ENCODE assay signal across 14 cellular contexts in the genomic region with DNA sequence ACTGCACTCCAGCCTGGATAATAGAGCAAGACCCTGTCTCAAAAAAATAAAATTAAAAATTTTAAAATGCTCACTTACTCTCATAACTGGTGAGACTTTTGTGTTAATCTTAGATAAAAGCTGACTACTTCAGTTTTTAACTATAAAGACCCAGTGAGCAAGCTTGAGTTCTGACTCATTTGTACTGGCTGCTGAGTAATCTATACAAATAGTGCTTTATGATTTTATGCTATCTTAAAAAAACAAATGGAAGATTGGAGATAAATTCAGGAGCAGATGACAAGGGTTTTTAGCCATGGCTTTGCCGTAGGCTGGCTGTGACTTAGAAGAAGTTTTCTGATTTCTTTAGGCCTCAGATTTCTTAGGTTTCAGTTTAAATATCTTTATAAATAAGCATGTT. TPM values are rescaled to one million over a fixed set of nuclear protein-coding genes. Genes with fewer than 3 reads are reported as not detected.
DNase-seq lines count a peak whose midpoint lies in the region; ATAC-seq and TF ChIP-seq lines count a peak whose summit lies in the region.
"Had no signal": no experiment of that assay in that cellular context is flagged by ENCODE, and none has a peak within 500 bp of the region (broad histone marks: within the 10 kb centered on the region; RNA-seq: fewer than 3 reads in every experiment).

No MANE protein-coding gene starts in this region.

- no peaks in the 10 kb centered on the region for H3K9me3 ChIP-seq in IMR-90 (ENCODE audit: control insufficient read depth, insufficient read depth, low read length)
- H3K9me3 ChIP-seq in body of pancreas: no peaks in the 10 kb centered on the region
- H3K9me3 ChIP-seq in left lung: no peaks in the 10 kb centered on the region
- H3K9me3 ChIP-seq: lower lobe of right lung, SJSA1 had no signal

- peak overlapping the region; percentile 62 for H3K4ac ChIP-seq in IMR-90 (ENCODE audit: low read depth, low read length)

- H2AK9ac ChIP-seq in IMR-90 (replicated peaks; ENCODE audit: low read depth, low read length, poor library complexity): no peak overlapping the region

- CTCF ChIA-PET in IMR-90 (lab: Yijun Ruan, JAX): interaction anchor here (0.6 kb wide), 1 partner anchor 114 kb away, joined by 5 read pairs; no protein-coding TSS in a partner anchor

- H2BK20ac ChIP-seq in IMR-90 (ENCODE audit: low read depth, low read length): no peak overlapping the region

- H4K8ac ChIP-seq in IMR-90 (ENCODE audit: low read depth in 2 of 2, low read length in 2 of 2): peak overlapping the region in 1 of 2 experiments; percentile 65; a peak in 2 of 4 replicates

- dilution Hi-C loops in IMR-90 (cut with HindIII; ENCODE audit: low sequenced_read_pairs, unreplicated experiment): no loop called here

- TF ChIP-seq POLR2A in IMR-90 (IDR thresholded peaks at IDR 0.05; ENCODE audit: low read depth, low read length) (no peak), body of pancreas (IDR thresholded peaks at IDR 0.05) (no peak)

- H3K9ac ChIP-seq in IMR-90 (ENCODE audit: low read depth, low read length): peak overlapping the region; percentile 18; the same call in 1 of the 2 replicates

- H3K9me1 ChIP-seq in IMR-90 (ENCODE audit: insufficient read depth, low read length): peaks cover 15% of the 10 kb centered on the region

- H2BK5ac ChIP-seq in IMR-90 (ENCODE audit: low read depth, low read length, poor library complexity, severe bottlenecking): peak overlapping the region; percentile 74

- no peak overlapping the region for H2AFZ ChIP-seq in IMR-90 (replicated peaks; ENCODE audit: low read length, poor library complexity)

- H4K5ac ChIP-seq in IMR-90 (ENCODE audit: low read depth, low read length): no peak overlapping the region

- H4K91ac ChIP-seq in IMR-90 (ENCODE audit: insufficient read depth, low read depth, low read length): peak overlapping the region; percentile 19; the same call in 1 of the 2 replicates

- H3K23ac ChIP-seq in IMR-90 (ENCODE audit: low read depth, low read length): no peak overlapping the region

- DNase-seq in AG10803 (ENCODE audit: low read depth) (peak; percentile 12), IMR-90 (peak; percentile 89), body of pancreas (peak in 1 of 4 donors; percentile 14), left lung (no peak), cortex of kidney (lab: John Stamatoyannopoulos, UW) (no peak), NCI-H1105 treated with DMSO at 0.1 percent for 48 hours (lab: John Stamatoyannopoulos, UW) (no peak)
- DNase-seq: activated CD4-positive, alpha-beta T cell treated with anti-CD3 and anti-CD28 coated beads, Interleukin-2, amount 50 U/mL, for 48 hours; amygdala; CD4-positive, alpha-beta memory T cell; lower lobe of right lung; NCI-H2227 treated with DMSO at 0.1 percent for 48 hours had no signal

- H4K20me1 ChIP-seq in IMR-90 (ENCODE audit: insufficient read depth, low read length): peaks cover 42% of the 10 kb centered on the region

- peak overlapping the region; percentile 85; the same call in 1 of the 2 replicates for H2AK5ac ChIP-seq in IMR-90 (ENCODE audit: low read depth, low read length)

- H3K4me1 ChIP-seq in IMR-90 (ENCODE audit: control insufficient read depth, insufficient read depth, low read length) (peaks cover 13% of the 10 kb centered on the region), body of pancreas (peaks cover 22% of the 10 kb centered on the region), left lung (peaks cover 11 to 20% of the 10 kb centered on the region in 2 donors)

- H3K56ac ChIP-seq in IMR-90 (ENCODE audit: extremely low read depth, insufficient read depth, low read length): no peak overlapping the region

- ATAC-seq in IMR-90 (ENCODE audit: low read depth) (peak; percentile 69), body of pancreas (peak; percentile 78), left lung (peak; percentile 68), HG02759 (IDR thresholded peaks at IDR 0.05; ENCODE audit: unreplicated experiment) (no peak), GM18868 (IDR thresholded peaks at IDR 0.05; ENCODE audit: unreplicated experiment) (no peak)

- no peak for TF ChIP-seq RAD21 in IMR-90 (IDR thresholded peaks at IDR 0.05; ENCODE audit: low read length)

- H3K4me3 ChIP-seq in AG10803 (ENCODE audit: low read length): no peak overlapping the region
- H3K4me3 ChIP-seq in IMR-90 (ENCODE audit: insufficient read depth, low read depth, low read length): no peak overlapping the region
- no peak overlapping the region for H3K4me3 ChIP-seq in body of pancreas
- no peak overlapping the region for H3K4me3 ChIP-seq in left lung
- H3K4me3 ChIP-seq: lower lobe of right lung, SJSA1 had no signal

- in situ Hi-C loops in IMR-90 (cut with MboI; ENCODE audit: low sequenced_read_pairs): no loop called here

- H3K36me3 ChIP-seq in IMR-90 (ENCODE audit: control insufficient read depth, insufficient read depth, low read length): no peaks in the 10 kb centered on the region
- no peaks in the 10 kb centered on the region for H3K36me3 ChIP-seq in body of pancreas (replicated peaks in 1 of 2; ENCODE audit: insufficient read depth in 1 of 2, low read depth in 2 of 2)
- H3K36me3 ChIP-seq in left lung: no peaks in the 10 kb centered on the region
- H3K36me3 ChIP-seq: lower lobe of right lung, SJSA1 had no signal

- peaks cover 24 to 62% of the 10 kb centered on the region in 2 experiments for H3K79me1 ChIP-seq in IMR-90 (ENCODE audit: low read depth in 1 of 2, low read length in 2 of 2)

- TF ChIP-seq CTCF in AG10803 (conservative IDR thresholded peaks at IDR 0.05; ENCODE audit: low read length) (no peak), IMR-90 (conservative IDR thresholded peaks at IDR 0.05; ENCODE audit: low read depth, low read length) (no peak), body of pancreas (IDR thresholded peaks at IDR 0.05) (no peak), left lung (IDR thresholded peaks at IDR 0.05) (no peak)

- H2BK120ac ChIP-seq in IMR-90 (ENCODE audit: low read depth, low read length): peak overlapping the region; percentile 30; the same call in 1 of the 2 replicates

- peak overlapping the region; percentile 71; the same call in 1 of the 3 replicates for H2BK15ac ChIP-seq in IMR-90 (ENCODE audit: low read depth, low read length)

- intact Hi-C loops in IMR-90 (cut with micrococcal nuclease) (no loop called here), body of pancreas (cut with DNase I) (no loop called here), left lung (cut with DNase I) (no loop called here)

- 0 out of 2 replicates have a peak overlapping the region, but pooled peaks have one; percentile 32 for H3K18ac ChIP-seq in IMR-90 (ENCODE audit: low read depth, low read length)

- WGBS in IMR-90 (ENCODE audit: extremely low coverage in 2 of 2, insufficient read length in 1 of 2), 2 experiments: no CpG with 5 or more reads among the region's 1 CpG
- 20 to 26% methylated on average over 1 of the region's 1 CpG for WGBS in body of pancreas, 2 donors

- BruUV-seq in IMR-90 (replicated peaks; lab: Mats Ljungman, UMichigan): no TSS peak

- no peak overlapping the region for H3K14ac ChIP-seq in IMR-90 (replicated peaks; ENCODE audit: low read depth, low read length)

- peak overlapping the region; percentile 63 for H3K4me2 ChIP-seq in IMR-90 (ENCODE audit: low read depth, low read length)

- POLR2A ChIA-PET in IMR-90 (lab: Charles Lee; ENCODE audit: unreplicated experiment): interaction anchor here (0.6 kb wide), 1 partner anchor 593 kb away, joined by 3 read pairs; no protein-coding TSS in a partner anchor

- peak overlapping the region; percentile 71 for H3K27ac ChIP-seq in IMR-90 (ENCODE audit: insufficient read depth, low read length)
- H3K27ac ChIP-seq in body of pancreas: peak overlapping the region in 1 of 4 donors; percentile 37
- H3K27ac ChIP-seq in left lung: peak overlapping the region in 1 of 2 donors; percentile 23
- H3K27ac ChIP-seq: lower lobe of right lung, SJSA1 had no signal

- no peaks in the 10 kb centered on the region for H3K27me3 ChIP-seq in IMR-90 (ENCODE audit: control insufficient read depth, insufficient read depth, low read length)
- no peaks in the 10 kb centered on the region for H3K27me3 ChIP-seq in body of pancreas
- no peaks in the 10 kb centered on the region for H3K27me3 ChIP-seq in left lung
- H3K27me3 ChIP-seq: SJSA1 had no signal

TF ChIP-seq in IMR-90, 13 proteins besides CTCF, POLR2A, EP300 and RAD21:
- TF ChIP-seq RCOR1 (IDR thresholded peaks at IDR 0.05; ENCODE audit: insufficient replicate concordance, low read length) (no peak), MAFK (IDR thresholded peaks at IDR 0.05; ENCODE audit: low read depth, low read length) (peak; percentile 80), BHLHE40 (IDR thresholded peaks at IDR 0.05; ENCODE audit: low read depth, low read length) (no peak), FOS (IDR thresholded peaks at IDR 0.05; ENCODE audit: low read depth, low read length) (peak; percentile 72), RFX5 (IDR thresholded peaks at IDR 0.05; ENCODE audit: low read depth, low read length) (no peak), CEBPB (IDR thresholded peaks at IDR 0.05; ENCODE audit: low read depth, low read length) (no peak), MXI1 (IDR thresholded peaks at IDR 0.05; ENCODE audit: borderline replicate concordance, low read depth, low read length) (no peak), MAZ (IDR thresholded peaks at IDR 0.05; ENCODE audit: borderline replicate concordance, low read depth, low read length) (no peak)
- TF ChIP-seq, protein P1, sequence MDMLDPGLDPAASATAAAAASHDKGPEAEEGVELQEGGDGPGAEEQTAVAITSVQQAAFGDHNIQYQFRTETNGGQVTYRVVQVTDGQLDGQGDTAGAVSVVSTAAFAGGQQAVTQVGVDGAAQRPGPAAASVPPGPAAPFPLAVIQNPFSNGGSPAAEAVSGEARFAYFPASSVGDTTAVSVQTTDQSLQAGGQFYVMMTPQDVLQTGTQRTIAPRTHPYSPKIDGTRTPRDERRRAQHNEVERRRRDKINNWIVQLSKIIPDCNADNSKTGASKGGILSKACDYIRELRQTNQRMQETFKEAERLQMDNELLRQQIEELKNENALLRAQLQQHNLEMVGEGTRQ (IDR thresholded peaks at IDR 0.05; ENCODE audit: low read depth, low read length): no peak
- TF ChIP-seq, protein P2, sequence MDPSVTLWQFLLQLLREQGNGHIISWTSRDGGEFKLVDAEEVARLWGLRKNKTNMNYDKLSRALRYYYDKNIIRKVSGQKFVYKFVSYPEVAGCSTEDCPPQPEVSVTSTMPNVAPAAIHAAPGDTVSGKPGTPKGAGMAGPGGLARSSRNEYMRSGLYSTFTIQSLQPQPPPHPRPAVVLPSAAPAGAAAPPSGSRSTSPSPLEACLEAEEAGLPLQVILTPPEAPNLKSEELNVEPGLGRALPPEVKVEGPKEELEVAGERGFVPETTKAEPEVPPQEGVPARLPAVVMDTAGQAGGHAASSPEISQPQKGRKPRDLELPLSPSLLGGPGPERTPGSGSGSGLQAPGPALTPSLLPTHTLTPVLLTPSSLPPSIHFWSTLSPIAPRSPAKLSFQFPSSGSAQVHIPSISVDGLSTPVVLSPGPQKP (IDR thresholded peaks at IDR 0.05; ENCODE audit: borderline replicate concordance, low read depth, low read length): no peak

RNA-seq across cellular contexts. Expression of a gene that starts 30.5 kb away (rescaled TPM):
- total RNA-seq in IMR-90 (2012; rRNA removed) (47.5 and 58.0 TPM in 2 replicates), body of pancreas (10 to 100 TPM; 11.2 to 13.5 TPM), left lung (10 to 100 TPM; 38.4 to 47.3 TPM)
- 23.5 and 24.8 TPM in 2 replicates for polyA plus RNA-seq in IMR-90 (2012; rRNA removed)
- 7.3 and 30.5 TPM in 2 replicates for polyA plus RNA-seq in IMR-90 (2012; cell fraction: cytosol; rRNA removed)
- polyA plus RNA-seq in IMR-90 (2012; cell fraction: nucleus; rRNA removed; ENCODE audit: low replicate concordance): 43.5 and 44.6 TPM in 2 replicates

Comparison
In these comparisons a context has a peak if more than half of its experiments do, and no peak if none do; other contexts are left out.
1. DNase-seq: peak in AG10803 (single experiment) and IMR-90 (single experiment); none in left lung (0 of 2), cortex of kidney (single experiment) and NCI-H1105 treated with DMSO at 0.1 percent for 48 hours (single experiment).
2. ATAC-seq: peak in IMR-90 (single experiment), body of pancreas (single experiment) and left lung (single experiment); none in HG02759 (single experiment) and GM18868 (single experiment).